In the genomic region with DNA sequence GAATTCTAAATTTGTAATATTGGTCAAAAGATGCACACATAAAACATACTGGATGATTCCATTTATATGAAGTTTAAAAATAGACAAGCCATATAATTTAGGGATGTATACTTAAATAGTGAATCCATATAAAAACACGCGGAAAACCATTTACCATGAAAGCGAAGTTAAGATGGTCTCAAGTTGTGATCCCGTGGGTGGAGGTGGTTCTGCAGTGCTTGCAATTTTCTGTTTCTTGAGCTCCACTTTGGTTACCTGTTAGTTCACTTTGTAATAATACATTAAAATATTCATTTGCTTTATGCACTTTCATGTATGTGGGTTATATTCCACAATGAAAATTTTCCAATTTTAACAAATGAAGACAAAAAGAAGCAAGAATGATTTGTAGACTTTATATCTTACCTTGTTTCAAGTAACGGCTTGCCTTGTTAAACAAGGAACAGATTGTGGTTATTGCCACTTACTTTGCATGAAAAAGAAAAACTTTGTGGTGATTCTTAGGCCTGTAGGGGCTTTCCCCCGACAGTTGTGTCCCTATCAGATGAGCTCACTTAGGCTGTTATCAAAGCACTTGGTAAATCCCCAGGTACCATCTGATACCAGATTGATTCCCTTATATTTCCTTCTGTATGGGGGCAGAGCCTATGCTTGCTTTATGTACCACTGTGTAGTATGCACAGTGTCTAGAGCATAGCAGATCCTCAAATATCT, we compare ENCODE assay signal across 9 cellular contexts. TPM values are rescaled to one million over a fixed set of nuclear protein-coding genes. Genes with fewer than 3 reads are reported as not detected.
DNase-seq lines count a peak whose midpoint lies in the region; ATAC-seq, FAIRE-seq and TF ChIP-seq lines count a peak whose summit lies in the region.
"Had no signal": no experiment of that assay in that cellular context is flagged by ENCODE, and none has a peak within 500 bp of the region (broad histone marks: within the 10 kb centered on the region; RNA-seq: fewer than 3 reads in every experiment).

No MANE protein-coding gene starts in this region.

- no peak overlapping the region for H2BK15ac ChIP-seq in H1 (ENCODE audit: low read length)

- H2BK120ac ChIP-seq in H1 (replicated peaks; ENCODE audit: low read depth, low read length) = peak overlapping the region; percentile 47

- H2AFZ ChIP-seq in H1 (ENCODE audit: low read length) = no peak overlapping the region

- H4K8ac ChIP-seq in H1 (ENCODE audit: extremely low read depth, insufficient read depth, low read length) = no peak overlapping the region

- H3K9ac ChIP-seq in H1 (replicated peaks in 1 of 4; ENCODE audit: extremely low read depth in 1 of 4, low read depth in 3 of 4, low read length in 3 of 4) = no peak overlapping the region

- no peak overlapping the region for H2BK20ac ChIP-seq in H1 (ENCODE audit: low read length)

- no peak overlapping the region for H2AK5ac ChIP-seq in H1 (ENCODE audit: low read depth, low read length)

- H3K79me1 ChIP-seq in H1 (ENCODE audit: low read depth, low read length) = no peaks in the 10 kb centered on the region

- no peak for FAIRE-seq in H1 (lab: Jason Lieb, UNC)

- no peak overlapping the region for H3K14ac ChIP-seq in H1 (ENCODE audit: insufficient read length)

- H4K91ac ChIP-seq in H1 (replicated peaks; ENCODE audit: insufficient read length, low read length) = peak overlapping the region; percentile 57

- no peak overlapping the region for H2BK12ac ChIP-seq in H1 (ENCODE audit: low read depth, low read length)

- no peak for TF ChIP-seq EP300 in H1 (IDR thresholded peaks at IDR 0.05; ENCODE audit: borderline replicate concordance in 1 of 2, low read depth in 2 of 2, low read length in 2 of 2)

- ATAC-seq in GM18867 (IDR thresholded peaks at IDR 0.05; ENCODE audit: unreplicated experiment) (peak; percentile 100), GM21423 (IDR thresholded peaks at IDR 0.05; ENCODE audit: unreplicated experiment) (peak; percentile 100), HG03280 (IDR thresholded peaks at IDR 0.05; ENCODE audit: unreplicated experiment) (peak; percentile 99)

- no peaks in the 10 kb centered on the region for H3K23me2 ChIP-seq in H1 (ENCODE audit: low read depth, low read length)

- WGBS in H1 (ENCODE audit: extremely low coverage in 1 of 2, insufficient coverage in 1 of 2, insufficient read length in 1 of 2, insufficient replicate concordance in 2 of 2, low coverage in 1 of 2, low lambda C conversion rate in 2 of 2, missing lambda C conversion rate in 1 of 2), 2 experiments = 80% methylated on average over 6 of the region's 6 CpGs; no CpG with 5 or more reads in 1 of the 2 experiments
- 70 to 73% methylated on average over 6 of the region's 6 CpGs for WGBS in esophagus squamous epithelium, 2 donors

- H3K4me2 ChIP-seq in H1 (ENCODE audit: insufficient read depth in 1 of 2, low read depth in 2 of 2, low read length in 2 of 2) = peak overlapping the region; percentile 6 to 31; a peak in 3 of 4 replicates

- TF ChIP-seq RAD21 in H1 (IDR thresholded peaks at IDR 0.05 in 1 of 2, conservative IDR thresholded peaks at IDR 0.05 in 1 of 2; ENCODE audit: low read depth in 2 of 2, low read length in 2 of 2) = no peak

- intact Hi-C loops in esophagus squamous epithelium (cut with DNase I) = no loop called here

- H3K27ac ChIP-seq in H1 (ENCODE audit: low read depth, low read length) = no peak overlapping the region
- no peak overlapping the region for H3K27ac ChIP-seq in esophagus squamous epithelium

- no peaks in the 10 kb centered on the region for H4K20me1 ChIP-seq in H1 (replicated peaks in 1 of 2; ENCODE audit: control insufficient read depth in 1 of 2, insufficient read depth in 2 of 2, low read length in 2 of 2)

- POLR2A ChIA-PET in H1 (lab: Charles Lee; ENCODE audit: partially characterized antibody) = interaction anchor here (1.2 to 1.7 kb wide), 2 partner anchors 11 to 32 kb away, joined by 4 to 7 read pairs; a partner anchor contains a TSS

- no peak overlapping the region for H2BK5ac ChIP-seq in H1 (ENCODE audit: low read depth, low read length)

- H3K4ac ChIP-seq in H1 (replicated peaks; ENCODE audit: insufficient read length, low read depth, low read length) = no peak overlapping the region

- no peaks in the 10 kb centered on the region for H3K36me3 ChIP-seq in H1 (ENCODE audit: control insufficient read depth in 2 of 4, insufficient read depth in 4 of 4, low read length in 3 of 4)
- H3K36me3 ChIP-seq in esophagus squamous epithelium = peaks cover 0 to 15% (median 0%) of the 10 kb centered on the region in 3 donors

- H3K4me3 ChIP-seq in H1 (ENCODE audit: extremely low read depth in 1 of 4, insufficient read depth in 2 of 4, low read depth in 3 of 4, low read length in 4 of 4) (no peak overlapping the region; a peak in 1 of 8 replicates), esophagus squamous epithelium (no peak overlapping the region)

- TF ChIP-seq CTCF in H1 (IDR thresholded peaks at IDR 0.05; ENCODE audit: control extremely low read depth in 1 of 3, insufficient read depth in 1 of 3, low read depth in 1 of 3, low read length in 3 of 3) (no peak), esophagus squamous epithelium (IDR thresholded peaks at IDR 0.05) (no peak)

- H3K9me3 ChIP-seq in H1 (ENCODE audit: insufficient read depth in 2 of 2, low read depth in 1 of 2, low read length in 1 of 2) (no peaks in the 10 kb centered on the region), esophagus squamous epithelium (no peaks in the 10 kb centered on the region)

- no peaks in the 10 kb centered on the region for H3K79me2 ChIP-seq in H1 (ENCODE audit: control insufficient read depth in 1 of 2, insufficient read depth in 2 of 2, low read length in 2 of 2)

- no peak overlapping the region for H3K56ac ChIP-seq in H1 (replicated peaks; ENCODE audit: insufficient read length, low read depth, low read length)

- CTCF ChIA-PET in H1 (lab: Charles Lee; ENCODE audit: partially characterized antibody) = interaction anchor here (0.6 to 1.3 kb wide), 7 partner anchors 9 to 327 kb away, joined by 3 to 4 read pairs (median 3); a partner anchor contains a TSS

- no peak overlapping the region for H3K18ac ChIP-seq in H1 (ENCODE audit: extremely low read depth, low read length)

- H3K4me1 ChIP-seq in H1 (replicated peaks in 1 of 4; ENCODE audit: control insufficient read depth in 3 of 4, insufficient read depth in 4 of 4, low read length in 3 of 4) = peaks cover 4 to 22% (median 11%) of the 10 kb centered on the region in 4 experiments
- H3K4me1 ChIP-seq in esophagus squamous epithelium = no peaks in the 10 kb centered on the region

- TF ChIP-seq POLR2A in H1 (IDR thresholded peaks at IDR 0.05; ENCODE audit: control extremely low read depth in 1 of 2, low read depth in 2 of 2, low read length in 2 of 2) = no peak
- no peak for TF ChIP-seq POLR2A in esophagus squamous epithelium (IDR thresholded peaks at IDR 0.05)

- DNase-seq in H1 (ENCODE audit: low read depth in 1 of 2, low spot score in 2 of 2) (no peak), anterior cingulate cortex (lab: John Stamatoyannopoulos, UW) (no peak), NCI-H1092 (lab: John Stamatoyannopoulos, UW) (no peak), DMS79 treated with DMSO at 0.1 percent for 48 hours (lab: John Stamatoyannopoulos, UW) (no peak), esophagus squamous epithelium (lab: John Stamatoyannopoulos, UW) (no peak)
- DNase-seq: activated CD4-positive, CD25-positive, alpha-beta regulatory T cell had no signal

- H3K27me3 ChIP-seq in H1 (replicated peaks in 1 of 4; ENCODE audit: control insufficient read depth in 3 of 4, extremely low read depth in 1 of 4, insufficient read depth in 3 of 4, low read length in 3 of 4) (no peaks in the 10 kb centered on the region), esophagus squamous epithelium (no peaks in the 10 kb centered on the region)

- no peak overlapping the region for H3K23ac ChIP-seq in H1 (ENCODE audit: insufficient read length)

- no peak overlapping the region for H4K5ac ChIP-seq in H1 (ENCODE audit: insufficient read length, low read depth, low read length)

TF ChIP-seq in H1, 55 proteins besides CTCF, POLR2A, EP300 and RAD21 (continues in another document):
- TF ChIP-seq JUN (IDR thresholded peaks at IDR 0.05; ENCODE audit: low read depth, low read length) (no peak), SIN3A (conservative IDR thresholded peaks at IDR 0.05 in 1 of 2, IDR thresholded peaks at IDR 0.05 in 1 of 2; ENCODE audit: low read depth in 1 of 2, low read length in 2 of 2) (no peak), CHD1 (IDR thresholded peaks at IDR 0.05; ENCODE audit: low read depth, low read length) (no peak)

RNA-seq across cellular contexts. Expression of a gene that starts 12.2 kb away (rescaled TPM):
- total RNA-seq in H1 (2021; fragmentation: NEBNext Ultra II Directional; extraction: Animal tissue kit (Norgen Biotek cat#: 25700)) = 0.20 and 0.29 TPM in 2 replicates
- polyA plus RNA-seq in H1 (2011; rRNA removed) = 0.22 and 0.44 TPM in 2 replicates
- polyA plus RNA-seq in H1 (2011; cell fraction: cytosol; rRNA removed) = 0.32 TPM
- 0.31 TPM for polyA plus RNA-seq in H1 (2011; cell fraction: nucleus; rRNA removed)
- polyA plus RNA-seq in H1 (2012, experiment 1 of 2) = 0.20 to 0.65 TPM (median 0.46 TPM) in 4 replicates
- 0.20 TPM for polyA plus RNA-seq in H1 (2012, experiment 2 of 2)
- 0.18 TPM for polyA plus RNA-seq in H1 (2013, experiment 1 of 2)
- 0.07 TPM for polyA plus RNA-seq in H1 (2013, experiment 2 of 2)
- 0.19 and 0.63 TPM in 2 replicates for polyA minus RNA-seq in H1 (2011; rRNA and poly(A)+ RNA removed)
- not detected for polyA minus RNA-seq in H1 (2011; cell fraction: cytosol; rRNA and poly(A)+ RNA removed)
- not detected for polyA minus RNA-seq in H1 (2011; cell fraction: nucleus; rRNA and poly(A)+ RNA removed)
- total RNA-seq in esophagus squamous epithelium = not detected

RNA-seq across cellular contexts. Expression of a gene that starts 32.6 kb away (rescaled TPM):
- total RNA-seq in H1 (2021; fragmentation: NEBNext Ultra II Directional; extraction: Animal tissue kit (Norgen Biotek cat#: 25700)) = 26.2 and 27.9 TPM in 2 replicates
- polyA plus RNA-seq in H1 (2011; rRNA removed) = 3.4 and 6.6 TPM in 2 replicates
- polyA plus RNA-seq in H1 (2011; cell fraction: cytosol; rRNA removed) = 7.1 TPM
- 3.3 TPM for polyA plus RNA-seq in H1 (2011; cell fraction: nucleus; rRNA removed)
- 7.0 to 14.4 TPM (median 7.9 TPM) in 4 replicates for polyA plus RNA-seq in H1 (2012, experiment 1 of 2)
- 0.79 TPM for polyA plus RNA-seq in H1 (2012, experiment 2 of 2)
- 25.3 TPM for polyA plus RNA-seq in H1 (2013, experiment 1 of 2)
- 27.0 TPM for polyA plus RNA-seq in H1 (2013, experiment 2 of 2)
- polyA minus RNA-seq in H1 (2011; rRNA and poly(A)+ RNA removed) = 7.6 and 11.8 TPM in 2 replicates
- 16.8 TPM for polyA minus RNA-seq in H1 (2011; cell fraction: cytosol; rRNA and poly(A)+ RNA removed)
- polyA minus RNA-seq in H1 (2011; cell fraction: nucleus; rRNA and poly(A)+ RNA removed) = 27.3 TPM
- 10 to 100 TPM; 11.2 to 36.9 (median 17.0) TPM for total RNA-seq in esophagus squamous epithelium

RNA-seq across cellular contexts. Expression of a gene that starts 58.4 kb away (rescaled TPM):
- not detected in 2 replicates for total RNA-seq in H1 (2021; fragmentation: NEBNext Ultra II Directional; extraction: Animal tissue kit (Norgen Biotek cat#: 25700))
- polyA plus RNA-seq in H1 (2011; rRNA removed) = not detected in 2 replicates
- not detected for polyA plus RNA-seq in H1 (2011; cell fraction: cytosol; rRNA removed)
- not detected for polyA plus RNA-seq in H1 (2011; cell fraction: nucleus; rRNA removed)
- polyA plus RNA-seq in H1 (2012, experiment 1 of 2) = not detected in 4 replicates
- polyA plus RNA-seq in H1 (2012, experiment 2 of 2) = not detected
- polyA plus RNA-seq in H1 (2013, experiment 1 of 2) = not detected
- polyA plus RNA-seq in H1 (2013, experiment 2 of 2) = not detected
- not detected in 2 replicates for polyA minus RNA-seq in H1 (2011; rRNA and poly(A)+ RNA removed)
- polyA minus RNA-seq in H1 (2011; cell fraction: cytosol; rRNA and poly(A)+ RNA removed) = not detected
- not detected for polyA minus RNA-seq in H1 (2011; cell fraction: nucleus; rRNA and poly(A)+ RNA removed)
- not detected for total RNA-seq in esophagus squamous epithelium
